8 cellular contexts compared by ENCODE assay signal in the genomic region with DNA sequence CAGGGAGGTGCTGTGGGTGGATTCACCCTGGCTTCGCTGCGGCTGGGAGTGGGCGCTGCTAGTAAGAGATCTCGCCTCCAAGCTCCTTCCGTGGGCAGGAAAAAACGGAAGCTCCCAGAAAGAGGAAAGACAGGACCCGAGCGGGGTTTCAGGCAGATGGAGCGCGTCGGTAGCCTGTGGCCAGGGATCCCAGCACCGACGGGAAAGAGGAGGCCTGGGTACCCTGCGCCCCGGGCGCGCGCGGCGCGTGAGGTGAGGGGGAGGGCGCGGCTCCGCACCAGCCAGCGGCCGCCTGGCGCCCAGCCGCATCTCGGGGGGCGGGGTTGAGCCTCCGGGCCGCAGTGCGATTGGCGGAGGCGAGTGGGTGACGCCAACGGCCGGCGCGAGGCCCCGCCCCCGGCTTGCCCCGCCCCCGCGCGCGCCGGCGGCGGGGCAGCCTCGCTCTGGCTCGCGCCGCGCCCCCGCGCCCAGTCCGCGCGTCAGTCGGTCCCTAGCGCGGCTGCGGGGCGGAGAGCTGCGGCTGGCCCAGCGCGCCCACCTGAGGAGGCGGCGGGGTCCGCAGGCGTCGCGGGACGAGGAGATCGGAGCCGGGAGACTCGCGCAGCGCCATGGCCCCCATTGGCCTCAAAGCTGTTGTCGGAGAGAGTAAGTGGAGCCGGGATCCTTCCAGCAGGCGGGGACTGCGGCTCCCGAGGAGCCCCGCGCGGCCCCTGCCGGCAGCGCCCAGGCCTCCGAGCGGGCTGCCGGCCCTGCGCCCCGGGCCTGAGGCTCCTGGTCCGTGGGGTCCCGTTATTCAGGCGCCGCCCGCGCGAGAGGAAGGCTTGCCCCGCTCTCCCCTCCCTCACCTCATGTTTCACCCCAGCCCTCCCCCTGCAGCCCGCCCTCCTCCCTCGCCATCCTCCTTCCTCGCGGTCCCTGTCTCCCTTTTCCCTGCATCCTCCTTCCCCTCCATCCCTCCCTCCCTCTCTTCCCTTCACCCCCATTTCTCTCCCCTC. TPM values are rescaled to one million over a fixed set of nuclear protein-coding genes. Genes with fewer than 3 reads are reported as not detected.
DNase-seq lines count a peak whose midpoint lies in the region; ATAC-seq and TF ChIP-seq lines count a peak whose summit lies in the region.

STXBP1 (plus strand) TSS at position 482 of the 995 bp plus-strand sequence; CDS start at position 609, 127 bp downstream.

- peak; percentile 98 for DNase-seq in AG20443 (ENCODE audit: low spot score)
- DNase-seq in GM19238 (ENCODE audit: insufficient read length, low spot score): peak; percentile 96
- peak; percentile 67 for DNase-seq in NCI-H748 treated with DMSO at 0.1 percent for 48 hours (lab: John Stamatoyannopoulos, UW)
- peak; percentile 86 to 88 for DNase-seq in activated CD4-positive, alpha-beta T cell treated with anti-CD3 and anti-CD28 coated beads, Interleukin-2, amount 50 U/mL, for 48 hours
- peak; percentile 79 to 97 (median 90) for DNase-seq in dorsolateral prefrontal cortex
- DNase-seq in lower leg skin (ENCODE audit: low spot score in 2 of 2): peak; percentile 75 to 97
- peak; percentile 85 to 88 for DNase-seq in stimulated activated CD4-positive, alpha-beta T cell treated with anti-CD3 and anti-CD28 coated beads, Interleukin-4, amount 100 ng/mL, for 4 hours

- peak within 1 kb of the TSS; percentile 75 to 98 (median 93) for H3K4me3 ChIP-seq in dorsolateral prefrontal cortex
- H3K4me3 ChIP-seq in lower leg skin (ENCODE audit: low read depth, poor library complexity, severe bottlenecking): peak within 1 kb of the TSS; percentile 66

- no peaks in the 10 kb centered on the region for H3K27me3 ChIP-seq in dorsolateral prefrontal cortex

- peak; percentile 91 for ATAC-seq in HG03439 (IDR thresholded peaks at IDR 0.05; ENCODE audit: unreplicated experiment)

- no peak for TF ChIP-seq POLR2A in lower leg skin (IDR thresholded peaks at IDR 0.05)

- intact Hi-C loops in dorsolateral prefrontal cortex (cut with DNase I): loop anchor here (5.0 to 10.0 kb wide), 5 partner anchors 103 to 303 kb away; partner anchors contain the start of genes PTRH1 (in 2 of the 2), TTC16 (in 2 of the 2) and ST6GALNAC4 (in 1 of the 2)
- intact Hi-C loops in lower leg skin (cut with DNase I; ENCODE audit: low total_unique reads): no loop called here

- 1% methylated on average over 37 to 84 of the region's 107 CpGs for WGBS in lower leg skin, 2 donors

- H3K27ac ChIP-seq in dorsolateral prefrontal cortex: peak within 1 kb of the TSS; percentile 68 to 98 (median 92)

- TF ChIP-seq CTCF in dorsolateral prefrontal cortex (IDR thresholded peaks at IDR 0.05 in 54 of 56, conservative IDR thresholded peaks at IDR 0.05 in 2 of 56; ENCODE audit: low read depth in 1 of 56, partially characterized antibody in 56 of 56): peak in 14 of 56 donors; percentile 6 to 30 (median 17)
- TF ChIP-seq CTCF in lower leg skin (IDR thresholded peaks at IDR 0.05): no peak

RNA-seq across cellular contexts. Expression of gene STXBP1, which starts in this region (rescaled TPM):
- 1,000 to 10,000 TPM in 52 of 120 experiments, 100 to 1,000 TPM in 68; 334 to 1,348 (median 969) TPM for total RNA-seq in dorsolateral prefrontal cortex
- total RNA-seq in lower leg skin: 10 to 100 TPM; 17.4 to 66.8 (median 30.5) TPM

Comparison
In these comparisons a context has a peak if more than half of its experiments do, and no peak if none do; other contexts are left out.
1. Peak in every context shown above with its lines: DNase-seq, ATAC-seq, H3K4me3 ChIP-seq and H3K27ac ChIP-seq.
2. RNA of gene STXBP1 (total RNA-seq): 334 to 1,348 TPM in dorsolateral prefrontal cortex; 17.4 to 66.8 TPM in lower leg skin; every median in the first group is over 4 times any median in the second.